10 cellular contexts compared by ENCODE assay signal in genomic region chr6:36633915-36634314, GRCh38. TPM values are rescaled to one million over a fixed set of nuclear protein-coding genes. Genes with fewer than 3 reads are reported as not detected.
A peak's percentile ranks its signal among the peaks of the same experiment; 100 is the strongest.
DNase-seq lines count a peak whose midpoint lies in the region; ATAC-seq and TF ChIP-seq lines count a peak whose summit lies in the region.
"Had no signal": no experiment of that assay in that cellular context is flagged by ENCODE, and none has a peak within 500 bp of the region (broad histone marks: within the 10 kb centered on the region; RNA-seq: fewer than 3 reads in every experiment).

No MANE protein-coding gene starts in this region.

- no peak for ATAC-seq in GM18505 (IDR thresholded peaks at IDR 0.05; ENCODE audit: unreplicated experiment)
- no peak for ATAC-seq in HG02981 (IDR thresholded peaks at IDR 0.05; ENCODE audit: unreplicated experiment)
- ATAC-seq in stimulated activated memory B cell treated with anti-CD40 and anti-IgM and Interleukin-4, amounts not matched to agents 10 μg/mL and 1 μg/mL and 100 μg/mL, for 72 hours = no peak

- H3K4me1 ChIP-seq in BLaER1 = peaks cover 88% of the 10 kb centered on the region

- H3K27me3 Mint-ChIP-seq in mesothelial cell of epicardium (ENCODE audit: low read depth) = no peaks in the 10 kb centered on the region
- H3K27me3 Mint-ChIP-seq in stimulated activated memory B cell treated with anti-CD40 and anti-IgM and Interleukin-4, amounts not matched to agents 10 μg/mL and 1 μg/mL and 100 μg/mL, for 72 hours = no peaks in the 10 kb centered on the region

- H3K9me3 Mint-ChIP-seq in mesothelial cell of epicardium = no peaks in the 10 kb centered on the region
- H3K9me3 Mint-ChIP-seq in stimulated activated memory B cell treated with anti-CD40 and anti-IgM and Interleukin-4, amounts not matched to agents 10 μg/mL and 1 μg/mL and 100 μg/mL, for 72 hours = no peaks in the 10 kb centered on the region

- H3K4me3 ChIP-seq in BLaER1 = no peak overlapping the region
- no peak overlapping the region for H3K4me3 ChIP-seq in coronary artery

- TF ChIP-seq CTCF in coronary artery (IDR thresholded peaks at IDR 0.05) (no peak), mesothelial cell of epicardium (IDR thresholded peaks at IDR 0.05; ENCODE audit: unreplicated experiment) (no peak), GM10266 (IDR thresholded peaks at IDR 0.05; ENCODE audit: control insufficient read depth, insufficient read depth, low read depth, missing control alignments) (no peak)

- H3K27ac Mint-ChIP-seq in mesothelial cell of epicardium = peak overlapping the region; percentile 73
- no peak overlapping the region for H3K27ac Mint-ChIP-seq in stimulated activated memory B cell treated with anti-CD40 and anti-IgM and Interleukin-4, amounts not matched to agents 10 μg/mL and 1 μg/mL and 100 μg/mL, for 72 hours

- peaks cover 43% of the 10 kb centered on the region for H3K4me1 Mint-ChIP-seq in mesothelial cell of epicardium
- H3K4me1 Mint-ChIP-seq in stimulated activated memory B cell treated with anti-CD40 and anti-IgM and Interleukin-4, amounts not matched to agents 10 μg/mL and 1 μg/mL and 100 μg/mL, for 72 hours = peaks cover 17% of the 10 kb centered on the region

- H3K4me2 ChIP-seq in BLaER1 = peak overlapping the region; percentile 55

- H3K4me3 Mint-ChIP-seq in mesothelial cell of epicardium = no peak overlapping the region
- no peak overlapping the region for H3K4me3 Mint-ChIP-seq in stimulated activated memory B cell treated with anti-CD40 and anti-IgM and Interleukin-4, amounts not matched to agents 10 μg/mL and 1 μg/mL and 100 μg/mL, for 72 hours

- no peaks in the 10 kb centered on the region for H3K27me3 ChIP-seq in BLaER1

- H3K27ac ChIP-seq in BLaER1 = peak overlapping the region; percentile 83
- peak overlapping the region; percentile 41 to 53 for H3K27ac ChIP-seq in coronary artery

- H3K9ac ChIP-seq in BLaER1 = peak overlapping the region; percentile 60

- H3K36me3 Mint-ChIP-seq in mesothelial cell of epicardium = no peaks in the 10 kb centered on the region
- H3K36me3 Mint-ChIP-seq in stimulated activated memory B cell treated with anti-CD40 and anti-IgM and Interleukin-4, amounts not matched to agents 10 μg/mL and 1 μg/mL and 100 μg/mL, for 72 hours = no peaks in the 10 kb centered on the region

- no peaks in the 10 kb centered on the region for H3K9me3 ChIP-seq in BLaER1

- DNase-seq in NCI-H2029 treated with DMSO at 0.1 percent for 48 hours (lab: John Stamatoyannopoulos, UW) = peak; percentile 87
- DNase-seq in coronary artery (ENCODE audit: low spot score) = no peak
- DNase-seq in mesothelial cell of epicardium (ENCODE audit: low spot score in 2 of 2, unreplicated experiment in 2 of 2) = peak in 1 of 2 experiments; percentile 52
- no peak for DNase-seq in GM10266 (ENCODE audit: extremely low spot score)
- DNase-seq: activated CD4-positive, alpha-beta T cell treated with anti-CD3 and anti-CD28 coated beads for 4 hours; GOT3 had no signal

- TF ChIP-seq POLR2A in GM18505 (IDR thresholded peaks at IDR 0.05; ENCODE audit: borderline replicate concordance, extremely low read depth, insufficient read depth, insufficient read length) = no peak

- H3K36me3 ChIP-seq in BLaER1 = no peaks in the 10 kb centered on the region

- no peaks in the 10 kb centered on the region for H4K20me1 ChIP-seq in BLaER1

RNA-seq across cellular contexts. Expression of gene SRSF3, which starts 39.8 kb away (rescaled TPM):
- 404 to 411 TPM (median 407 TPM) in 3 replicates for total RNA-seq in mesothelial cell of epicardium

RNA-seq across cellular contexts. Expression of gene CDKN1A, which starts 44.6 kb away (rescaled TPM):
- total RNA-seq in mesothelial cell of epicardium = 54.1 to 57.1 TPM (median 55.2 TPM) in 3 replicates
